In the genomic region with DNA sequence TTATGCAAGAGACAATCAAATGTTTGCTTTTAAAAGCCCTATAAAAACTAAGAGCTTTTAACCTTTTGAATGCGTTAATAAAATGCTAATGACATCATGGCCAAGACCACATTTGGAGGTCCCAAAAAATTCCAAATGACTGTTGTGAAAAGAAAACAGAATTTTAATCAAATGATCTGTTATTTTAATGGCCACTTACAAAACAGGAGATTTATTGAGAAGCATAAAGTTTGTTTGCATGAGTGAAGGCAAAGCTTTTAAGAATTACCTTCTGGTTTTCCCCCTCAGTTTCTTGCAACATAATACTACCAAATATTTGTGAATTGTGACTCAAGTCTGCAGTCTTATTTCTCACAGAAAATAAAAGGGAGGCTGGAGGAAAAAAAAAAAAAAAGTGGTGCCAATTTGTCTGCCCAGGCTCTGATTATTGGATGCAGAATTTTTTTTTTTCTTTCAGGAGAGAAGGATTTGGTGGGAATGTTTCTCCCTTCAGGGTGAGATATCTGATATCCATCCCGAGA, we compare ENCODE assay signal across 19 cellular contexts.
DNase-seq lines count a peak whose midpoint lies in the region; ATAC-seq, FAIRE-seq and TF ChIP-seq lines count a peak whose summit lies in the region.
"Had no signal": no experiment of that assay in that cellular context is flagged by ENCODE, and none has a peak within 500 bp of the region (broad histone marks: within the 10 kb centered on the region; RNA-seq: fewer than 3 reads in every experiment).

No MANE protein-coding gene starts in this region.

- no peak for FAIRE-seq in GM12892 (lab: Jason Lieb, UNC)
- FAIRE-seq: islet of Langerhans had no signal

- TF ChIP-seq CTCF in GM10248 (IDR thresholded peaks at IDR 0.05; ENCODE audit: control extremely low read depth, extremely low read depth, low read depth, missing control alignments), result no peak

- no peak for ATAC-seq in Right ventricle myocardium inferior
- ATAC-seq: naive thymus-derived CD8-positive, alpha-beta T cell had no signal

- TF ChIP-seq POLR2A in GM12892 (IDR thresholded peaks at IDR 0.05; ENCODE audit: low read depth, low read length), result no peak

- intact Hi-C loops in Right ventricle myocardium inferior (cut with DNase I), result no loop called here

- DNase-seq in GM04503 (ENCODE audit: low read depth) (peak; percentile 41), NCI-H446 treated with DMSO at 0.1 percent for 48 hours (lab: John Stamatoyannopoulos, UW) (peak; percentile 84), fibroblast of gingiva (ENCODE audit: low read depth) (peak; percentile 70), superior temporal gyrus (ENCODE audit: extremely low spot score) (peak; percentile 6), GM10248 (ENCODE audit: extremely low spot score) (no peak), germinal center (ENCODE audit: low spot score) (no peak), Right ventricle myocardium inferior (ENCODE audit: missing footprints) (no peak), GM12892 (ENCODE audit: insufficient read length) (no peak)
- DNase-seq: activated CD4-positive, alpha-beta T cell treated with anti-CD3 and anti-CD28 coated beads for 4 hours; activated CD8-positive, alpha-beta memory T cell treated with anti-CD3 and anti-CD28 coated beads, Interleukin-2, amount 50 U/mL, for 4 hours; activated effector memory CD4-positive, alpha-beta T cell treated with Interleukin-2 at 50 U/mL for 16 hours; adrenal gland; esophagus squamous epithelium; IMR-90; naive thymus-derived CD8-positive, alpha-beta T cell; NCI-H2029; NCI-H69; stimulated activated CD4-positive, alpha-beta T cell treated with anti-CD3 and anti-CD28 coated beads, Interleukin-4, amount 100 ng/mL, for 24 hours had no signal

- CTCF ChIA-PET in GM10248 (lab: Yijun Ruan, JAX), result no interaction called here

- POLR2A ChIA-PET in GM10248 (lab: Yijun Ruan, JAX), result no interaction called here

Comparison
In these comparisons a context has a peak if more than half of its experiments do, and no peak if none do; other contexts are left out.
1. DNase-seq: peak in GM04503 (single experiment), NCI-H446 treated with DMSO at 0.1 percent for 48 hours (single experiment), fibroblast of gingiva (single experiment) and superior temporal gyrus (single experiment); none in GM10248 (single experiment), germinal center (single experiment), Right ventricle myocardium inferior (single experiment) and GM12892 (single experiment).